In the genomic region with DNA sequence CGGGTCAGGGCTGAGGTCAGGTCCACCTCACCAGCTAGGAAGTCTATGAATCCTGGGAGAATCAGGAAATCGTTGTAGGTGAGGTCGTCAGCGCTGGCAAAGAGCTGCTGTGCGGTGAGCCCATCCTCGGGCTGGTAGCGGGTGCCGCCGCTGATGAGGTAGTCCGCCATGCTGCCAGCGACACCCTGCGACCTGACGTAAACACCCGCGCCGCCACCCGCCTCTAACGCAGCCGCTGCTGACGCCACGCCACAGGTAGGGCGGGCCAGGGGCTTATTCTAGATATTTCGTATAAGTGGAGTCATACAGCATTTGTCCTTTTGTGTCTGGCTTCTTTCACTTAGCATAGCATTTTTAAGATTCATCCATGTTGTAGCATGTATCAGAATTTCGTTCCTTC, we compare ENCODE assay signal across 20 cellular contexts.
DNase-seq lines count a peak whose midpoint lies in the region; ATAC-seq, FAIRE-seq and TF ChIP-seq lines count a peak whose summit lies in the region.
"Had no signal": no experiment of that assay in that cellular context is flagged by ENCODE, and none has a peak within 500 bp of the region (broad histone marks: within the 10 kb centered on the region; RNA-seq: fewer than 3 reads in every experiment).

No MANE protein-coding gene starts in this region.

- POLR2A ChIA-PET in K562 (lab: Yijun Ruan, JAX): no interaction called here

- no peak for TF ChIP-seq EP300 in K562 (IDR thresholded peaks at IDR 0.05; ENCODE audit: low read length)

- DNase-seq in GM18507 (ENCODE audit: extremely low spot score, insufficient read length, low read depth) (no peak), K562 (ENCODE audit: extremely low read depth in 1 of 4, low spot score in 3 of 4) (no peak), trophoblast cell (peak; percentile 2 to 25), Right ventricle myocardium superior (no peak)
- DNase-seq: AML-193; Caco-2; Calu3; CD4-positive, alpha-beta T cell; CD8-positive, alpha-beta T cell; DMS79 treated with DMSO at 0.1 percent for 48 hours; GF-D8 had no signal

- no peak overlapping the region for H4K91ac ChIP-seq in trophoblast cell (ENCODE audit: low read depth, low read length)

- no peak overlapping the region for H3K4ac ChIP-seq in trophoblast cell (ENCODE audit: low read depth, low read length)

- H2AK5ac ChIP-seq in trophoblast cell (ENCODE audit: low read length): no peak overlapping the region

- H3K4me1 ChIP-seq in K562 (replicated peaks in 1 of 2; ENCODE audit: control insufficient read depth in 2 of 2, insufficient read depth in 2 of 2, low read length in 2 of 2) (peaks cover 0 to 6% of the 10 kb centered on the region in 2 experiments; a peak in 2 of 5 replicates), trophoblast cell (ENCODE audit: control insufficient read depth in 1 of 2, insufficient read depth in 2 of 2, low read length in 2 of 2) (no peaks in the 10 kb centered on the region)
- H3K4me1 ChIP-seq: A549; BLaER1 treated with 17β-estradiol and CSF1 and Interleukin-3, amounts not matched to agents 10 nM and 100 nM; Caco-2 had no signal

- no peak for TF ChIP-seq POLR2A in K562 (conservative IDR thresholded peaks at IDR 0.05)

- H3K36me3 ChIP-seq in K562 (ENCODE audit: control insufficient read depth, insufficient read depth, low read length): no peaks in the 10 kb centered on the region
- no peaks in the 10 kb centered on the region for H3K36me3 ChIP-seq in trophoblast cell (ENCODE audit: control insufficient read depth in 1 of 2, insufficient read depth in 2 of 2, low read length in 2 of 2)
- H3K36me3 ChIP-seq: BLaER1 treated with 17β-estradiol and CSF1 and Interleukin-3, amounts not matched to agents 10 nM and 100 nM had no signal

- 35% methylated on average over 24 of the region's 24 CpGs for WGBS in K562 (ENCODE audit: insufficient coverage, low coverage, missing lambda C conversion rate)
- WGBS in trophoblast cell (ENCODE audit: extremely low coverage, insufficient coverage, insufficient read length): no CpG with 5 or more reads among the region's 24 CpGs

- H3K27me3 ChIP-seq in K562 (ENCODE audit: control insufficient read depth in 2 of 2, insufficient read depth in 2 of 2, low read length in 2 of 2) (peaks cover 0 to 21% of the 10 kb centered on the region in 2 experiments; a peak in 3 of 5 replicates), trophoblast cell (ENCODE audit: insufficient read depth, low read length) (no peaks in the 10 kb centered on the region)
- H3K27me3 ChIP-seq: BLaER1 treated with 17β-estradiol and CSF1 and Interleukin-3, amounts not matched to agents 10 nM and 100 nM had no signal

- CTCF ChIA-PET in K562 (lab: Yijun Ruan, JAX; ENCODE audit: low intra/inter-chr PET ratio): no interaction called here

- peak; percentile 54 for FAIRE-seq in GM18507 (lab: Jason Lieb, UNC)
- FAIRE-seq in K562 (lab: Jason Lieb, UNC): no peak
- FAIRE-seq: D721Med, G401.6, GM12891, GM19239 had no signal

- H3K23ac ChIP-seq in trophoblast cell (ENCODE audit: low read length): no peak overlapping the region

- no peaks in the 10 kb centered on the region for H4K20me1 ChIP-seq in K562 (replicated peaks; ENCODE audit: control insufficient read depth, insufficient read depth, low read length)
- H4K20me1 ChIP-seq: BLaER1 treated with 17β-estradiol and CSF1 and Interleukin-3, amounts not matched to agents 10 nM and 100 nM had no signal

- H4K12ac ChIP-seq in trophoblast cell (ENCODE audit: low read depth, low read length): no peak overlapping the region

- no peak overlapping the region for H2BK120ac ChIP-seq in trophoblast cell (ENCODE audit: insufficient read depth, low read length, poor library complexity)

- TF ChIP-seq RAD21 in K562 (CRISPR knock-in tag; conservative IDR thresholded peaks at IDR 0.05 in 1 of 2, IDR thresholded peaks at IDR 0.05 in 1 of 2): no peak

- H2AFZ ChIP-seq in K562 (ENCODE audit: low read depth, low read length) (no peak overlapping the region; the same call in 1 of the 2 replicates), trophoblast cell (ENCODE audit: insufficient read depth, low read length, poor library complexity) (no peak overlapping the region)

- no peak overlapping the region for H2BK5ac ChIP-seq in trophoblast cell (ENCODE audit: low read depth, low read length, poor library complexity)

- H3K4me3 ChIP-seq in K562: no peak overlapping the region
- no peak overlapping the region for H3K4me3 ChIP-seq in trophoblast cell (ENCODE audit: low read depth, low read length)
- H3K4me3 ChIP-seq: A549; BLaER1 treated with 17β-estradiol and CSF1 and Interleukin-3, amounts not matched to agents 10 nM and 100 nM had no signal

- H3K9me1 ChIP-seq in K562 (ENCODE audit: control insufficient read depth, insufficient read depth, low read length): no peaks in the 10 kb centered on the region

- no peak overlapping the region for H3K14ac ChIP-seq in trophoblast cell (ENCODE audit: low read length)

- no peak overlapping the region for H3K18ac ChIP-seq in trophoblast cell (ENCODE audit: low read length)

- H3K9ac ChIP-seq in K562 (ENCODE audit: insufficient read depth in 1 of 2, low read depth in 2 of 2, low read length in 2 of 2) (no peak overlapping the region), trophoblast cell (ENCODE audit: low read length) (no peak overlapping the region)
- H3K9ac ChIP-seq: BLaER1 treated with 17β-estradiol and CSF1 and Interleukin-3, amounts not matched to agents 10 nM and 100 nM had no signal

- no peak overlapping the region for H4K8ac ChIP-seq in trophoblast cell (ENCODE audit: low read depth, low read length)

- H3K27ac ChIP-seq in K562 (ENCODE audit: extremely low read depth, low read depth, low read length): no peak overlapping the region
- H3K27ac ChIP-seq in trophoblast cell (ENCODE audit: low read depth, low read length): no peak overlapping the region
- H3K27ac ChIP-seq: 22Rv1; A549; BLaER1 treated with 17β-estradiol and CSF1 and Interleukin-3, amounts not matched to agents 10 nM and 100 nM; C4-2B had no signal

- TF ChIP-seq CTCF in K562 (IDR thresholded peaks at IDR 0.05 in 2 of 3, conservative IDR thresholded peaks at IDR 0.05 in 1 of 3; ENCODE audit: insufficient read depth in 2 of 3, low read depth in 1 of 3, low read length in 3 of 3): no peak

- H3K9me3 ChIP-seq in K562 (replicated peaks; ENCODE audit: control insufficient read depth, insufficient read depth, low read depth, low read length) (no peaks in the 10 kb centered on the region), trophoblast cell (ENCODE audit: insufficient read depth, low read depth, low read length) (no peaks in the 10 kb centered on the region)
- H3K9me3 ChIP-seq: A549, Caco-2 had no signal

- no peak overlapping the region for H3K4me2 ChIP-seq in K562 (ENCODE audit: insufficient read depth, low read length)
- no peak overlapping the region for H3K4me2 ChIP-seq in trophoblast cell (ENCODE audit: low read length)
- H3K4me2 ChIP-seq: A549; BLaER1 treated with 17β-estradiol and CSF1 and Interleukin-3, amounts not matched to agents 10 nM and 100 nM had no signal

- H3K79me1 ChIP-seq in trophoblast cell (ENCODE audit: low read length): no peaks in the 10 kb centered on the region

- in situ Hi-C loops in K562 (cut with MboI): no loop called here

- ATAC-seq in K562: no peak; the same call in 2 of the 3 replicates
- ATAC-seq in GM18907 (IDR thresholded peaks at IDR 0.05; ENCODE audit: unreplicated experiment): no peak
- ATAC-seq in Right ventricle myocardium superior (ENCODE audit: poor library complexity): no peak
- ATAC-seq: A549; CD8-positive, alpha-beta T cell had no signal

- BruUV-seq in K562 (replicated peaks; lab: Mats Ljungman, UMichigan): no TSS peak

- intact Hi-C loops in K562 (cut with micrococcal nuclease) (no loop called here), Right ventricle myocardium superior (cut with DNase I) (no loop called here)

- H3K79me2 ChIP-seq in K562 (ENCODE audit: control insufficient read depth, insufficient read depth, low read length) (no peaks in the 10 kb centered on the region), trophoblast cell (ENCODE audit: control insufficient read depth, insufficient read depth, low read length, poor library complexity) (no peaks in the 10 kb centered on the region)

- no peak overlapping the region for H2BK12ac ChIP-seq in trophoblast cell (ENCODE audit: low read length)

TF ChIP-seq in K562, 482 proteins besides CTCF, POLR2A, EP300 and RAD21:
- TF ChIP-seq RBM25 (IDR thresholded peaks at IDR 0.05; ENCODE audit: low read depth, low read length, severe bottlenecking): no peak
- no peak for TF ChIP-seq NR2C1 (IDR thresholded peaks at IDR 0.05)
- peak; percentile 21; the same call in 1 of the 2 replicates for TF ChIP-seq NR2C1 (tag; IDR thresholded peaks at IDR 0.05)
- no peak for TF ChIP-seq ZNF253 (CRISPR knock-in tag; conservative IDR thresholded peaks at IDR 0.05)
- TF ChIP-seq ATF1 (CRISPR knock-in tag; IDR thresholded peaks at IDR 0.05): no peak
- TF ChIP-seq ATF1 (tag; IDR thresholded peaks at IDR 0.05): peak; percentile 6
- TF ChIP-seq ZNF212 (CRISPR knock-in tag; IDR thresholded peaks at IDR 0.05): no peak
- TF ChIP-seq, protein P1, sequence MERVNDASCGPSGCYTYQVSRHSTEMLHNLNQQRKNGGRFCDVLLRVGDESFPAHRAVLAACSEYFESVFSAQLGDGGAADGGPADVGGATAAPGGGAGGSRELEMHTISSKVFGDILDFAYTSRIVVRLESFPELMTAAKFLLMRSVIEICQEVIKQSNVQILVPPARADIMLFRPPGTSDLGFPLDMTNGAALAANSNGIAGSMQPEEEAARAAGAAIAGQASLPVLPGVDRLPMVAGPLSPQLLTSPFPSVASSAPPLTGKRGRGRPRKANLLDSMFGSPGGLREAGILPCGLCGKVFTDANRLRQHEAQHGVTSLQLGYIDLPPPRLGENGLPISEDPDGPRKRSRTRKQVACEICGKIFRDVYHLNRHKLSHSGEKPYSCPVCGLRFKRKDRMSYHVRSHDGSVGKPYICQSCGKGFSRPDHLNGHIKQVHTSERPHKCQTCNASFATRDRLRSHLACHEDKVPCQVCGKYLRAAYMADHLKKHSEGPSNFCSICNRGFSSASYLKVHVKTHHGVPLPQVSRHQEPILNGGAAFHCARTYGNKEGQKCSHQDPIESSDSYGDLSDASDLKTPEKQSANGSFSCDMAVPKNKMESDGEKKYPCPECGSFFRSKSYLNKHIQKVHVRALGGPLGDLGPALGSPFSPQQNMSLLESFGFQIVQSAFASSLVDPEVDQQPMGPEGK (CRISPR knock-in tag; IDR thresholded peaks at IDR 0.05; ENCODE audit: borderline replicate concordance): no peak
- TF ChIP-seq NR2C2 (CRISPR knock-in tag; IDR thresholded peaks at IDR 0.05): no peak
- TF ChIP-seq NR2C2 (tag; IDR thresholded peaks at IDR 0.05): peak; percentile 71
- peak; percentile 40; the same call in 1 of the 2 replicates for TF ChIP-seq CREM (IDR thresholded peaks at IDR 0.05; ENCODE audit: low read depth)

Comparison
In these comparisons a context has a peak if more than half of its experiments do, and no peak if none do; other contexts are left out.
1. DNase-seq: peak in trophoblast cell (2 of 2); none in GM18507 (single experiment), K562 (0 of 4) and Right ventricle myocardium superior (single experiment).